Comparison of ENCODE assay signal across 9 cellular contexts in the genomic region with DNA sequence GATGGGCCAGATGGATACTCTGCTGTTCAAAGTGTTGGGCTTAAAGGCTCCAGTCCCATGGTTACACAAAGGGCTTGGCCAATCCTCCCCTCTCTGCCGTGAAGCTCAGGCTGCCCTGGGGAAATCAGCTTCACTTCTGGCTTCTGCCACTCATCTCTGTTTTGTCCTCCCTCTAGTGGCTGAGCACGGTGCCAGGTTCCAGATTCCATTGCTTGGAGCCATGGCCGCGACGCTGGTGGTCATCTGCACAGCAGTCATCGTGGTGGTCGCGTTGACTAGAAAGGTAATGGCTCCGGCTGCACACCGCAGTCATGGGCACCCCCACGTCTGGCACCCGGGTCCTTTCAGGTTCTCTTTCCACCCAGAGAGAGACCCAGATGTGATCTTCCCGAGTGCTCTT. TPM values are rescaled to one million over a fixed set of nuclear protein-coding genes. Genes with fewer than 3 reads are reported as not detected.
DNase-seq lines count a peak whose midpoint lies in the region; ATAC-seq and TF ChIP-seq lines count a peak whose summit lies in the region.
"Had no signal": no experiment of that assay in that cellular context is flagged by ENCODE, and none has a peak within 500 bp of the region (broad histone marks: within the 10 kb centered on the region; RNA-seq: fewer than 3 reads in every experiment).

No MANE protein-coding gene starts in this region.

- 73 to 75% methylated on average over 13 of the region's 13 CpGs for WGBS in heart right ventricle, 2 donors

- no peaks in the 10 kb centered on the region for H3K36me3 ChIP-seq in heart right ventricle

- ATAC-seq in activated CD4-positive, CD25-positive, alpha-beta regulatory T cell treated with anti-CD3 and anti-CD28 coated beads, Interleukin-2, amount 50 U/mL, for 24 hours, result peak; percentile 21 to 30
- ATAC-seq in heart right ventricle (peak in 2 of 8 donors; percentile 45 to 49), GM21360 (IDR thresholded peaks at IDR 0.05; ENCODE audit: unreplicated experiment) (no peak)

- intact Hi-C loops in heart right ventricle (cut with DNase I), result loop anchor here in 4 of 10 donors (10.0 kb wide), 1 partner anchor 145 kb away; no protein-coding TSS in a partner anchor

- no peaks in the 10 kb centered on the region for H3K4me1 ChIP-seq in heart right ventricle
- H3K4me1 ChIP-seq: psoas muscle had no signal

- no peaks in the 10 kb centered on the region for H3K27me3 Mint-ChIP-seq in IgD-negative memory B cell

- H3K9me3 Mint-ChIP-seq in IgD-negative memory B cell, result no peaks in the 10 kb centered on the region

- peak; percentile 28 for DNase-seq in NCI-H82 (lab: John Stamatoyannopoulos, UW)
- no peak for DNase-seq in NCI-H82 treated with DMSO at 0.1 percent for 48 hours (lab: John Stamatoyannopoulos, UW; ENCODE audit: unreplicated experiment)
- DNase-seq in heart right ventricle, result no peak
- DNase-seq in foreskin melanocyte, result no peak
- DNase-seq in cortex of kidney (lab: John Stamatoyannopoulos, UW), result no peak
- DNase-seq: psoas muscle had no signal

- H3K9me3 ChIP-seq in heart right ventricle, result no peaks in the 10 kb centered on the region
- H3K9me3 ChIP-seq: psoas muscle had no signal

- H3K27ac ChIP-seq in heart right ventricle, result no peak overlapping the region
- H3K27ac ChIP-seq: psoas muscle had no signal

- H3K4me1 Mint-ChIP-seq in IgD-negative memory B cell, result peaks cover 12 to 19% (median 16%) of the 10 kb centered on the region in 3 donors

- no peak overlapping the region for H3K4me3 Mint-ChIP-seq in IgD-negative memory B cell

- no peaks in the 10 kb centered on the region for H3K36me3 Mint-ChIP-seq in IgD-negative memory B cell

- peak in 6 of 9 donors; percentile 19 to 44 (median 30) for TF ChIP-seq CTCF in heart right ventricle (IDR thresholded peaks at IDR 0.05)

- no peak overlapping the region for H3K4me3 ChIP-seq in heart right ventricle
- H3K4me3 ChIP-seq: psoas muscle had no signal

- H3K27ac Mint-ChIP-seq in IgD-negative memory B cell, result peak overlapping the region in 2 of 3 donors; percentile 53 to 81

- H3K27me3 ChIP-seq in heart right ventricle, result no peaks in the 10 kb centered on the region

RNA-seq across cellular contexts. Expression of gene TIGIT, which starts 5.6 kb away (rescaled TPM):
- 0.86 TPM for polyA plus RNA-seq in IgD-negative memory B cell
- total RNA-seq in heart right ventricle, result 1 to 10 TPM in 1 of 10 donors, under 1 TPM in 5, not detected in 4; 0.07 to 2.5 (median 0.41) TPM
- polyA plus RNA-seq in heart right ventricle, result under 1 TPM in 1 of 2 donors, not detected in 1; 0.14 TPM
